In genomic region chr18:8455661-8456614, GRCh38 we compare ENCODE assay signal across 18 cellular contexts.
"Had no signal": no experiment of that assay in that cellular context is flagged by ENCODE, and none has a peak within 500 bp of the region (broad histone marks: within the 10 kb centered on the region; RNA-seq: fewer than 3 reads in every experiment).

No MANE protein-coding gene starts in this region.

- DNase-seq: activated CD4-positive, alpha-beta T cell treated with anti-CD3 and anti-CD28 coated beads, Interleukin-2, amount 10 ng/mL, durations not matched to agents 24 days and 14 days; activated CD8-positive, alpha-beta T cell treated with anti-CD3 and anti-CD28 coated beads for 36 hours; activated naive CD4-positive, alpha-beta T cell; activated naive CD8-positive, alpha-beta T cell treated with anti-CD3 and anti-CD28 coated beads for 36 hours; activated T-cell treated with anti-CD3 and anti-CD28 coated beads, Interleukin-2, amount 50 U/mL, for 1 hour; amniotic stem cell; caudate nucleus; dorsolateral prefrontal cortex; foreskin fibroblast; hippocampal formation; left cardiac atrium; posterior cingulate gyrus; stimulated activated naive CD4-positive, alpha-beta T cell; T1000; thyroid gland; uterus had no signal

- H3K4me3 Mint-ChIP-seq: activated CD4-positive, alpha-beta T cell treated with anti-CD3 and anti-CD28 coated beads, Interleukin-2, amount 10 ng/mL, durations not matched to agents 24 days and 14 days; activated CD8-positive, alpha-beta T cell treated with anti-CD3 and anti-CD28 coated beads for 36 hours; activated naive CD8-positive, alpha-beta T cell treated with anti-CD3 and anti-CD28 coated beads for 36 hours; activated T-helper 17 cell treated with anti-CD3 and anti-CD28 coated beads, Interleukin-2, amount 50 U/mL, for 72 hours; nephron had no signal

- ATAC-seq: activated CD8-positive, alpha-beta T cell treated with anti-CD3 and anti-CD28 coated beads for 36 hours; activated T-helper 17 cell treated with anti-CD3 and anti-CD28 coated beads, Interleukin-2, amount 50 U/mL, for 72 hours; left cardiac atrium had no signal

- H3K9me3 Mint-ChIP-seq: activated CD4-positive, alpha-beta T cell treated with anti-CD3 and anti-CD28 coated beads, Interleukin-2, amount 10 ng/mL, durations not matched to agents 24 days and 14 days; activated CD8-positive, alpha-beta T cell treated with anti-CD3 and anti-CD28 coated beads for 36 hours; activated naive CD8-positive, alpha-beta T cell treated with anti-CD3 and anti-CD28 coated beads for 36 hours; activated T-helper 17 cell treated with anti-CD3 and anti-CD28 coated beads, Interleukin-2, amount 50 U/mL, for 72 hours; nephron had no signal

- H3K27me3 Mint-ChIP-seq: activated CD4-positive, alpha-beta T cell treated with anti-CD3 and anti-CD28 coated beads, Interleukin-2, amount 10 ng/mL, durations not matched to agents 24 days and 14 days; activated CD8-positive, alpha-beta T cell treated with anti-CD3 and anti-CD28 coated beads for 36 hours had no signal

- H3K36me3 Mint-ChIP-seq: activated naive CD8-positive, alpha-beta T cell treated with anti-CD3 and anti-CD28 coated beads for 36 hours had no signal

- H3K27ac Mint-ChIP-seq: activated CD4-positive, alpha-beta T cell treated with anti-CD3 and anti-CD28 coated beads, Interleukin-2, amount 10 ng/mL, durations not matched to agents 24 days and 14 days; activated CD8-positive, alpha-beta T cell treated with anti-CD3 and anti-CD28 coated beads for 36 hours; activated naive CD8-positive, alpha-beta T cell treated with anti-CD3 and anti-CD28 coated beads for 36 hours; activated T-helper 17 cell treated with anti-CD3 and anti-CD28 coated beads, Interleukin-2, amount 50 U/mL, for 72 hours; nephron had no signal

- H3K4me1 Mint-ChIP-seq: activated CD4-positive, alpha-beta T cell treated with anti-CD3 and anti-CD28 coated beads, Interleukin-2, amount 10 ng/mL, durations not matched to agents 24 days and 14 days; activated naive CD8-positive, alpha-beta T cell treated with anti-CD3 and anti-CD28 coated beads for 36 hours; activated T-helper 17 cell treated with anti-CD3 and anti-CD28 coated beads, Interleukin-2, amount 50 U/mL, for 72 hours; nephron had no signal
